In genomic region chr6:9101920-9102319, GRCh38 we compare ENCODE assay signal across 30 cellular contexts.
"Had no signal": no experiment of that assay in that cellular context is flagged by ENCODE, and none has a peak within 500 bp of the region (broad histone marks: within the 10 kb centered on the region; RNA-seq: fewer than 3 reads in every experiment).

No MANE protein-coding gene starts in this region.

- H3K27ac ChIP-seq: adrenal gland, body of pancreas, breast epithelium, SJSA1 had no signal

- H3K27me3 Mint-ChIP-seq: activated CD4-positive, alpha-beta memory T cell treated with anti-CD3 and anti-CD28 coated beads for 36 hours; activated CD4-positive, alpha-beta T cell treated with anti-CD3 and anti-CD28 coated beads for 36 hours; activated CD4-positive, alpha-beta T cell treated with anti-CD3 and anti-CD28 coated beads, Interleukin-2, amount 10 ng/mL, durations not matched to agents 7 days and 5 days had no signal

- H3K4me3 ChIP-seq: adrenal gland, body of pancreas, breast epithelium, SJSA1 had no signal

- H3K4me1 ChIP-seq: adrenal gland, body of pancreas, breast epithelium, SJSA1 had no signal

- H3K36me3 Mint-ChIP-seq: activated CD4-positive, alpha-beta memory T cell treated with anti-CD3 and anti-CD28 coated beads for 36 hours; activated naive CD4-positive, alpha-beta T cell treated with anti-CD3 and anti-CD28 coated beads, Interleukin-2, amount 50 U/mL, for 72 hours had no signal

- H3K27ac Mint-ChIP-seq: activated CD4-positive, alpha-beta memory T cell treated with anti-CD3 and anti-CD28 coated beads for 36 hours; activated CD4-positive, alpha-beta T cell treated with anti-CD3 and anti-CD28 coated beads for 36 hours; activated CD4-positive, alpha-beta T cell treated with anti-CD3 and anti-CD28 coated beads, Interleukin-2, amount 10 ng/mL, durations not matched to agents 7 days and 5 days; activated naive CD4-positive, alpha-beta T cell treated with anti-CD3 and anti-CD28 coated beads for 36 hours; activated naive CD4-positive, alpha-beta T cell treated with anti-CD3 and anti-CD28 coated beads, Interleukin-2, amount 50 U/mL, for 72 hours; activated T-helper 1 cell treated with anti-CD3 and anti-CD28 coated beads, Interleukin-12 subunit alpha, Interleukin-12 subunit beta, Interleukin-2, Interleukin-4 antibody, amounts not matched to agents 30 ng/mL and 10 ng/mL and 1 ng/mL, durations not matched to agents 14 hours and 24 hours and 36 hours had no signal

- H3K27me3 ChIP-seq: adrenal gland, body of pancreas, breast epithelium, SJSA1 had no signal

- H3K9me3 ChIP-seq: adrenal gland, body of pancreas, breast epithelium, SJSA1 had no signal

- ATAC-seq: activated CD4-positive, alpha-beta T cell treated with anti-CD3 and anti-CD28 coated beads for 36 hours; activated CD4-positive, CD25-positive, alpha-beta regulatory T cell treated with anti-CD3 and anti-CD28 coated beads, Interleukin-2, amount 50 U/mL, for 24 hours; activated naive CD4-positive, alpha-beta T cell treated with anti-CD3 and anti-CD28 coated beads, Interleukin-2, amount 50 U/mL, for 72 hours; activated T-cell treated with anti-CD3 and anti-CD28 coated beads, Interleukin-2, amount 50 U/mL, for 4 hours; body of pancreas; Panc1; SK-N-SH treated with all-trans-retinoic acid at 6 μM for 48 hours had no signal

- H3K9me3 Mint-ChIP-seq: activated T-helper 1 cell treated with anti-CD3 and anti-CD28 coated beads, Interleukin-12 subunit alpha, Interleukin-12 subunit beta, Interleukin-2, Interleukin-4 antibody, amounts not matched to agents 30 ng/mL and 10 ng/mL and 1 ng/mL, durations not matched to agents 14 hours and 24 hours and 36 hours had no signal

- DNase-seq: activated CD4-positive, alpha-beta memory T cell treated with anti-CD3 and anti-CD28 coated beads for 36 hours; activated CD4-positive, alpha-beta T cell treated with anti-CD3 and anti-CD28 coated beads for 36 hours; activated CD4-positive, alpha-beta T cell treated with anti-CD3 and anti-CD28 coated beads, Interleukin-2, amount 10 ng/mL, durations not matched to agents 7 days and 5 days; activated CD8-positive, alpha-beta memory T cell treated with anti-CD3 and anti-CD28 coated beads, Interleukin-2, amount 50 U/mL, for 4 hours; activated gamma-delta T cell treated with Interleukin-2 at 50 U/mL for 16 hours; activated naive CD4-positive, alpha-beta T cell treated with anti-CD3 and anti-CD28 coated beads for 36 hours; activated T-cell treated with anti-CD3 and anti-CD28 coated beads for 4 hours; activated T-cell treated with anti-CD3 and anti-CD28 coated beads, Interleukin-2, amount 50 U/mL, for 4 hours; adrenal gland; body of pancreas; Karpas-422; KBM-7; NCI-H1048; NCI-H1417; NCI-H146; NCI-H187; NCI-H2029 treated with DMSO at 0.1 percent for 48 hours; NCI-H2107; NCI-H2171; NCI-H510A; NCI-H526; SHP77 treated with DMSO at 0.1 percent for 48 hours; T1000 had no signal

- H3K4me3 Mint-ChIP-seq: activated CD4-positive, alpha-beta memory T cell treated with anti-CD3 and anti-CD28 coated beads for 36 hours; activated CD4-positive, alpha-beta T cell treated with anti-CD3 and anti-CD28 coated beads for 36 hours; activated CD4-positive, alpha-beta T cell treated with anti-CD3 and anti-CD28 coated beads, Interleukin-2, amount 10 ng/mL, durations not matched to agents 7 days and 5 days; activated naive CD4-positive, alpha-beta T cell treated with anti-CD3 and anti-CD28 coated beads for 36 hours; activated T-cell treated with anti-CD3 and anti-CD28 coated beads, Interleukin-2, amount 50 U/mL, for 4 hours; activated T-helper 1 cell treated with anti-CD3 and anti-CD28 coated beads, Interleukin-12 subunit alpha, Interleukin-12 subunit beta, Interleukin-2, Interleukin-4 antibody, amounts not matched to agents 30 ng/mL and 10 ng/mL and 1 ng/mL, durations not matched to agents 14 hours and 24 hours and 36 hours had no signal

- H3K36me3 ChIP-seq: adrenal gland, breast epithelium, SJSA1 had no signal
